15 cellular contexts compared by ENCODE assay signal in genomic region chr9:130431536-130432303, GRCh38. TPM values are rescaled to one million over a fixed set of nuclear protein-coding genes. Genes with fewer than 3 reads are reported as not detected.
A peak's percentile ranks its signal among the peaks of the same experiment; 100 is the strongest.
DNase-seq lines count a peak whose midpoint lies in the region; ATAC-seq, FAIRE-seq and TF ChIP-seq lines count a peak whose summit lies in the region.
"Had no signal": no experiment of that assay in that cellular context is flagged by ENCODE, and none has a peak within 500 bp of the region (broad histone marks: within the 10 kb centered on the region; RNA-seq: fewer than 3 reads in every experiment).

No MANE protein-coding gene starts in this region.

- no peak overlapping the region for H2AFZ ChIP-seq in HepG2 (ENCODE audit: low read length)

- H3K36me3 ChIP-seq in left ventricle myocardium inferior: no peaks in the 10 kb centered on the region
- H3K36me3 ChIP-seq in RWPE2 (ENCODE audit: low read depth): no peaks in the 10 kb centered on the region
- no peaks in the 10 kb centered on the region for H3K36me3 ChIP-seq in HepG2 (replicated peaks in 1 of 2; ENCODE audit: control insufficient read depth in 1 of 2, insufficient read depth in 2 of 2, low read length in 2 of 2)

- no peak for TF ChIP-seq RAD21 in HepG2 (CRISPR knock-in tag; IDR thresholded peaks at IDR 0.05)

- in situ Hi-C loops in HepG2 (cut with HindIII; ENCODE audit: extremely low pct_ligation_motif_present, low pct_unique_long_range_greater_than_20kb): no loop called here

- ATAC-seq in right cardiac atrium (no peak), RWPE2 (ENCODE audit: low read depth) (no peak), HepG2 (no peak)

- TF ChIP-seq CTCF in left ventricle myocardium inferior (IDR thresholded peaks at IDR 0.05; ENCODE audit: borderline replicate concordance): no peak
- no peak for TF ChIP-seq CTCF in RWPE2 (IDR thresholded peaks at IDR 0.05; ENCODE audit: poor library complexity, severe bottlenecking)
- no peak for TF ChIP-seq CTCF in HepG2 (CRISPR knock-in tag; IDR thresholded peaks at IDR 0.05)
- no peak for TF ChIP-seq CTCF in foreskin fibroblast (IDR thresholded peaks at IDR 0.05; ENCODE audit: low read depth, low read length)

- no peak for TF ChIP-seq EP300 in HepG2 (IDR thresholded peaks at IDR 0.05; ENCODE audit: low read depth in 2 of 2, low read length in 2 of 2)
- no peak for TF ChIP-seq EP300 in HepG2 (CRISPR knock-in tag; IDR thresholded peaks at IDR 0.05; ENCODE audit: borderline replicate concordance)

- intact Hi-C loops in right cardiac atrium (cut with DNase I) (no loop called here), left ventricle myocardium inferior (cut with micrococcal nuclease) (no loop called here), HepG2 (cut with micrococcal nuclease; ENCODE audit: unreplicated experiment) (loop anchor here (2.0 kb wide), 1 partner anchor 19 kb away; no protein-coding TSS in a partner anchor)

- peak in 2 of 3 donors; percentile 39 to 50 for DNase-seq in right cardiac atrium
- no peak for DNase-seq in left ventricle myocardium inferior
- peak; percentile 59 for DNase-seq in RWPE2 (ENCODE audit: low spot score)
- DNase-seq in HepG2 (ENCODE audit: low spot score): no peak
- DNase-seq in DMS 273 (lab: John Stamatoyannopoulos, UW; ENCODE audit: unreplicated experiment): no peak
- no peak for DNase-seq in foreskin fibroblast
- no peak for DNase-seq in UCSD-AML1 (lab: John Stamatoyannopoulos, UW; ENCODE audit: unreplicated experiment)
- no peak for DNase-seq in HTR-8/SVneo (ENCODE audit: insufficient read length, low spot score)
- DNase-seq: ACHN; C1 segment of cervical spinal cord; Calu3; CD4-positive, alpha-beta T cell; DMS79 had no signal

- POLR2A ChIA-PET in HepG2 (lab: Yijun Ruan, JAX): no interaction called here

- CTCF ChIA-PET in HepG2 (lab: Yijun Ruan, JAX; ENCODE audit: low intra/inter-chr PET ratio, low total read pairs): no interaction called here

- TF ChIP-seq POLR2A in HepG2 (IDR thresholded peaks at IDR 0.05; ENCODE audit: insufficient read depth in 1 of 2, low read depth in 2 of 2, low read length in 2 of 2): no peak

- H3K4me1 ChIP-seq in right cardiac atrium (ENCODE audit: control insufficient read depth, insufficient read depth, low read length): no peaks in the 10 kb centered on the region
- H3K4me1 ChIP-seq in left ventricle myocardium inferior: peaks cover 25% of the 10 kb centered on the region
- peaks cover 8% of the 10 kb centered on the region for H3K4me1 ChIP-seq in RWPE2 (ENCODE audit: insufficient read depth, poor library complexity, severe bottlenecking)
- H3K4me1 ChIP-seq in HepG2 (ENCODE audit: insufficient read depth, low read length): peaks cover 37% of the 10 kb centered on the region

- no peaks in the 10 kb centered on the region for H3K79me2 ChIP-seq in HepG2 (ENCODE audit: insufficient read depth, low read length)

- no TSS peak for BruUV-seq in HepG2 (replicated peaks; lab: Mats Ljungman, UMichigan)

- no peak overlapping the region for H3K4me3 ChIP-seq in right cardiac atrium (ENCODE audit: low read length)
- no peak overlapping the region for H3K4me3 ChIP-seq in left ventricle myocardium inferior
- no peak overlapping the region for H3K4me3 ChIP-seq in RWPE2 (ENCODE audit: severe bottlenecking)
- no peak overlapping the region for H3K4me3 ChIP-seq in HepG2 (replicated peaks in 1 of 3; ENCODE audit: insufficient read depth in 1 of 3, low read depth in 2 of 3, low read length in 3 of 3)
- H3K4me3 ChIP-seq in foreskin fibroblast (ENCODE audit: low read depth in 1 of 2, low read length in 2 of 2): no peak overlapping the region

- H3K27me3 ChIP-seq in right cardiac atrium (ENCODE audit: control insufficient read depth, insufficient read depth): no peaks in the 10 kb centered on the region
- H3K27me3 ChIP-seq in left ventricle myocardium inferior (ENCODE audit: low read depth): peaks cover 40% of the 10 kb centered on the region
- H3K27me3 ChIP-seq in RWPE2 (ENCODE audit: insufficient read depth, poor library complexity, severe bottlenecking): no peaks in the 10 kb centered on the region
- H3K27me3 ChIP-seq in HepG2 (ENCODE audit: control insufficient read depth in 1 of 2, insufficient read depth in 2 of 2, low read length in 2 of 2): peaks cover 11 to 54% of the 10 kb centered on the region in 2 experiments; a peak in 4 of 5 replicates

- no peak for FAIRE-seq in HepG2 (lab: Jason Lieb, UNC)
- no peak for FAIRE-seq in HTR-8/SVneo (lab: Jason Lieb, UNC)
- FAIRE-seq: GM12891 had no signal

- H4K20me1 ChIP-seq in HepG2 (ENCODE audit: insufficient read depth, low read length): no peaks in the 10 kb centered on the region

- H3K27ac ChIP-seq in right cardiac atrium (ENCODE audit: low read length) (no peak overlapping the region), left ventricle myocardium inferior (replicated peaks) (no peak overlapping the region), RWPE2 (ENCODE audit: poor library complexity, severe bottlenecking) (no peak overlapping the region), HepG2 (ENCODE audit: extremely low read length, insufficient read depth, low read length) (no peak overlapping the region)

- H3K9me3 ChIP-seq in right cardiac atrium (ENCODE audit: control insufficient read depth, low read length): no peaks in the 10 kb centered on the region
- no peaks in the 10 kb centered on the region for H3K9me3 ChIP-seq in left ventricle myocardium inferior (replicated peaks)
- no peaks in the 10 kb centered on the region for H3K9me3 ChIP-seq in RWPE2 (ENCODE audit: severe bottlenecking)
- no peaks in the 10 kb centered on the region for H3K9me3 ChIP-seq in HepG2 (ENCODE audit: low read length)

- H3K4me2 ChIP-seq in HepG2 (ENCODE audit: low read depth, low read length): no peak overlapping the region

- WGBS in right cardiac atrium: 89% methylated on average over 17 of the region's 17 CpGs
- WGBS in HepG2 (ENCODE audit: low lambda C conversion rate): 0% methylated on average over 1 of the region's 17 CpGs

- H3K9ac ChIP-seq in HepG2 (ENCODE audit: insufficient read depth, low read depth, low read length): no peak overlapping the region

TF ChIP-seq in HepG2, 621 proteins besides CTCF, POLR2A, EP300 and RAD21:
- TF ChIP-seq ZNF768 (CRISPR knock-in tag; IDR thresholded peaks at IDR 0.05): peak; percentile 57; the same call in 1 of the 2 replicates
- TF ChIP-seq, protein P1, sequence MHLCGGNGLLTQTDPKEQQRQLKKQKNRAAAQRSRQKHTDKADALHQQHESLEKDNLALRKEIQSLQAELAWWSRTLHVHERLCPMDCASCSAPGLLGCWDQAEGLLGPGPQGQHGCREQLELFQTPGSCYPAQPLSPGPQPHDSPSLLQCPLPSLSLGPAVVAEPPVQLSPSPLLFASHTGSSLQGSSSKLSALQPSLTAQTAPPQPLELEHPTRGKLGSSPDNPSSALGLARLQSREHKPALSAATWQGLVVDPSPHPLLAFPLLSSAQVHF (CRISPR knock-in tag; IDR thresholded peaks at IDR 0.05): no peak
TF ChIP-seq in HepG2: peak in this region for 1.

RNA-seq across cellular contexts. Expression of gene ASS1, which starts 13.0 kb away (rescaled TPM):
- total RNA-seq in right cardiac atrium (10 to 100 TPM; 37.6 to 88.3 (median 52.9) TPM), left ventricle myocardium inferior (71.3 TPM), HepG2 (2016; rRNA removed; fragmentation: Illumina TruSeq; extraction: Trizol) (77.6 and 89.0 TPM in 2 replicates)
- polyA plus RNA-seq in right cardiac atrium (77.8 TPM), HepG2 (2011; rRNA removed) (108 and 122 TPM in 2 replicates)
- 56.7 and 64.0 TPM in 2 replicates for total RNA-seq in HepG2 (2016; cell fraction: cytosol; rRNA removed; fragmentation: Illumina TruSeq; extraction: Trizol; ENCODE audit: low read depth)
- 77.7 and 96.7 TPM in 2 replicates for total RNA-seq in HepG2 (2016; cell fraction: insoluble cytoplasmic fraction; rRNA removed; fragmentation: Illumina TruSeq; extraction: Trizol)
- 80.8 and 82.9 TPM in 2 replicates for total RNA-seq in HepG2 (2016; cell fraction: membrane; rRNA removed; fragmentation: Illumina TruSeq; extraction: Trizol)
- 36.6 and 39.7 TPM in 2 replicates for total RNA-seq in HepG2 (2016; cell fraction: nucleus; rRNA removed; fragmentation: Illumina TruSeq; extraction: Trizol)
- 120 and 164 TPM in 2 replicates for polyA plus RNA-seq in HepG2 (2011; cell fraction: cytosol; rRNA removed)
- 48.7 and 65.0 TPM in 2 replicates for polyA plus RNA-seq in HepG2 (2011; cell fraction: nucleus; rRNA removed)
- polyA plus RNA-seq in HepG2 (2012): 38.4 and 74.9 TPM in 2 replicates
- 90.2 and 91.5 TPM in 2 replicates for polyA plus RNA-seq in HepG2 (2016; cell fraction: cytosol; fragmentation: Illumina TruSeq; extraction: Trizol; ENCODE audit: low read depth)
- polyA plus RNA-seq in HepG2 (2016; cell fraction: insoluble cytoplasmic fraction; fragmentation: Illumina TruSeq; extraction: Trizol; ENCODE audit: low read depth): 134 and 144 TPM in 2 replicates
- polyA plus RNA-seq in HepG2 (2016; cell fraction: membrane; fragmentation: Illumina TruSeq; extraction: Trizol; ENCODE audit: low read depth): 100 and 111 TPM in 2 replicates
- 76.1 and 84.6 TPM in 2 replicates for polyA plus RNA-seq in HepG2 (2016; cell fraction: nucleus; fragmentation: Illumina TruSeq; extraction: Trizol; ENCODE audit: insufficient read depth, low read depth)
- 90.2 and 1,449 TPM in 2 replicates for polyA minus RNA-seq in HepG2 (2011; rRNA and poly(A)+ RNA removed; ENCODE audit: low replicate concordance)
- polyA minus RNA-seq in HepG2 (2011; cell fraction: cytosol; rRNA and poly(A)+ RNA removed): 49.5 and 53.8 TPM in 2 replicates
- polyA minus RNA-seq in HepG2 (2011; cell fraction: nucleus; rRNA and poly(A)+ RNA removed): 17.1 and 17.7 TPM in 2 replicates
- total RNA-seq: A172; CD4-positive, alpha-beta T cell had no signal

Comparison
In these comparisons a context has a peak if more than half of its experiments do, and no peak if none do; other contexts are left out.
1. DNase-seq: peak in right cardiac atrium (2 of 3) and RWPE2 (single experiment); none in left ventricle myocardium inferior (single experiment), HepG2 (single experiment), DMS 273 (single experiment), foreskin fibroblast (0 of 2), UCSD-AML1 (single experiment) and HTR-8/SVneo (single experiment).